In the genomic region with DNA sequence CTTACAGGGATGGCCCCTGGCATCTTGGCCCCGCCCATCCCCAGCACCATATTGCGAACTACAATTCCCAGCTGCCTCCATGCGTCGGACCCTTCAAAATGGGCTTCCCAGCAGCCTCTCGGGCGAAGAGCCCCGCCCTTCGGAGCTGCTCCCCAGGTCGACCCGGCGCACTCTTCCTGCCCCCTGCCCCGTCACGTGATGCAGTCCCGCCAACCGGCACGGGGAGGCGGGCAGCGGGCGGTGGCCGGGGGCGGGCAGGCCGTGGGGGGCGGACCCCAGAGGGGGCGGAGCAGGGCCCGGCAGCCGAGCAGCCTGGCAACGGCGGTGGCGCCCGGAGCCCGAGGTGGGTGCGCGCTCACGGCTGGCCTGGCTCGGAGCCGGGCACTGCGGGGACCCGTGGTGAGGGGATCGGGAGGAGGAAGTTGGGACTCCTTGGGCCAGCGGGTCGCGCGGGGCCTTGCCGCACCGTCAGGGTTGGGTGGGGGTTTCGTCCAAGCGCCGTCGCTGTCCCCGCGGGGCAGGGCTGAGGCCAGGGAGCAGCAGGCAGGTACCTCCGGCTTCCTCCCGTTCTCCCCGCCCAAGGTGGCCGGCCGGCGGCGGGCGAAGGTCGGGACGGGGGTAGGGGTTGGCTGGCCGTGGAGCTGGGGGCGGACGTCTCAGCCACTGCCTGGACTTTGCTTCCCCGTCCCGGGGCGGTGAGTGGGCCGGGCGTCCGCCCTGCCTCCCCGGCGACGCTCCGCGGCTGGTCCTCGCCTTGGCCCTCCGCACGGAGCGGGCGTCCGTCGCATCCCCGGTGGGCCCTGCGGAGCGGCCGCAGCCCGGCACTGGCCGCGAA, we compare ENCODE assay signal across 8 cellular contexts. TPM values are rescaled to one million over a fixed set of nuclear protein-coding genes. Genes with fewer than 3 reads are reported as not detected.
DNase-seq lines count a peak whose midpoint lies in the region; ATAC-seq and TF ChIP-seq lines count a peak whose summit lies in the region.

A gene (plus strand): TSS at position 302 of the 835 bp plus-strand sequence. CDS start 23,994 bp downstream, outside the sequence.

- ATAC-seq in GM18502 (IDR thresholded peaks at IDR 0.05; ENCODE audit: poor library complexity, unreplicated experiment) (peak; percentile 94), HG02943 (IDR thresholded peaks at IDR 0.05; ENCODE audit: low read depth, unreplicated experiment) (peak; percentile 88), T-helper 17 cell (peak; percentile 90), upper lobe of right lung (peak; percentile 97)

- no peaks in the 10 kb centered on the region for H3K27me3 Mint-ChIP-seq in T-helper 17 cell

- H3K4me3 ChIP-seq in left ventricle myocardium inferior (peak within 1 kb of the TSS; percentile 83), upper lobe of right lung (peak within 1 kb of the TSS; percentile 62)

- peak; percentile 83 to 97 for DNase-seq in NCI-H187 (lab: John Stamatoyannopoulos, UW)
- peak; percentile 81 to 83 (median 83) for DNase-seq in T-helper 17 cell
- peak; percentile 94 for DNase-seq in left ventricle myocardium inferior
- DNase-seq in posterior vena cava (ENCODE audit: low spot score), result peak; percentile 97
- peak; percentile 97 for DNase-seq in upper lobe of right lung

- peak within 1 kb of the TSS; percentile 94 for H3K27ac Mint-ChIP-seq in T-helper 17 cell

- no peaks in the 10 kb centered on the region for H3K36me3 ChIP-seq in left ventricle myocardium inferior
- H3K36me3 ChIP-seq in upper lobe of right lung, result no peaks in the 10 kb centered on the region

- peaks cover 41% of the 10 kb centered on the region for H3K4me1 ChIP-seq in left ventricle myocardium inferior
- H3K4me1 ChIP-seq in upper lobe of right lung, result peaks cover 15% of the 10 kb centered on the region

- TF ChIP-seq CTCF in left ventricle myocardium inferior (IDR thresholded peaks at IDR 0.05; ENCODE audit: borderline replicate concordance) (no peak), upper lobe of right lung (IDR thresholded peaks at IDR 0.05) (no peak)

- H3K27me3 ChIP-seq in left ventricle myocardium inferior (ENCODE audit: low read depth) (no peaks in the 10 kb centered on the region), upper lobe of right lung (no peaks in the 10 kb centered on the region)

- peaks cover 17% of the 10 kb centered on the region for H3K4me1 Mint-ChIP-seq in T-helper 17 cell

- H3K27ac ChIP-seq in angular gyrus (ENCODE audit: low read depth, low read length), result peak within 1 kb of the TSS; percentile 48
- peak within 1 kb of the TSS; percentile 90 for H3K27ac ChIP-seq in left ventricle myocardium inferior (replicated peaks)
- H3K27ac ChIP-seq in upper lobe of right lung, result peak within 1 kb of the TSS; percentile 85

- H3K36me3 Mint-ChIP-seq in T-helper 17 cell (ENCODE audit: low read depth), result no peaks in the 10 kb centered on the region

- H3K9me3 ChIP-seq in T-helper 17 cell (ENCODE audit: control insufficient read depth, low read length, poor library complexity, severe bottlenecking), result no peaks in the 10 kb centered on the region
- no peaks in the 10 kb centered on the region for H3K9me3 ChIP-seq in left ventricle myocardium inferior (replicated peaks)
- H3K9me3 ChIP-seq in upper lobe of right lung, result no peaks in the 10 kb centered on the region

- intact Hi-C loops in left ventricle myocardium inferior (cut with micrococcal nuclease) (no loop called here), posterior vena cava (cut with DNase I) (no loop called here), upper lobe of right lung (cut with DNase I) (no loop called here)

- peak within 1 kb of the TSS; percentile 89 for H3K4me3 Mint-ChIP-seq in T-helper 17 cell

RNA-seq across cellular contexts. Expression of the gene that starts here (rescaled TPM):
- 10 to 100 TPM; 25.9 to 30.6 TPM for total RNA-seq in T-helper 17 cell
- 9.5 TPM for total RNA-seq in left ventricle myocardium inferior
- 10 to 100 TPM; 14.7 to 16.6 TPM for total RNA-seq in posterior vena cava
- 28.4 TPM for total RNA-seq in upper lobe of right lung

Comparison
In these comparisons a context has a peak if more than half of its experiments do, and no peak if none do; other contexts are left out.
1. Peak in every context shown above with its lines: DNase-seq, ATAC-seq, H3K4me3 ChIP-seq and H3K27ac ChIP-seq.